13 cellular contexts compared by ENCODE assay signal in the genomic region with DNA sequence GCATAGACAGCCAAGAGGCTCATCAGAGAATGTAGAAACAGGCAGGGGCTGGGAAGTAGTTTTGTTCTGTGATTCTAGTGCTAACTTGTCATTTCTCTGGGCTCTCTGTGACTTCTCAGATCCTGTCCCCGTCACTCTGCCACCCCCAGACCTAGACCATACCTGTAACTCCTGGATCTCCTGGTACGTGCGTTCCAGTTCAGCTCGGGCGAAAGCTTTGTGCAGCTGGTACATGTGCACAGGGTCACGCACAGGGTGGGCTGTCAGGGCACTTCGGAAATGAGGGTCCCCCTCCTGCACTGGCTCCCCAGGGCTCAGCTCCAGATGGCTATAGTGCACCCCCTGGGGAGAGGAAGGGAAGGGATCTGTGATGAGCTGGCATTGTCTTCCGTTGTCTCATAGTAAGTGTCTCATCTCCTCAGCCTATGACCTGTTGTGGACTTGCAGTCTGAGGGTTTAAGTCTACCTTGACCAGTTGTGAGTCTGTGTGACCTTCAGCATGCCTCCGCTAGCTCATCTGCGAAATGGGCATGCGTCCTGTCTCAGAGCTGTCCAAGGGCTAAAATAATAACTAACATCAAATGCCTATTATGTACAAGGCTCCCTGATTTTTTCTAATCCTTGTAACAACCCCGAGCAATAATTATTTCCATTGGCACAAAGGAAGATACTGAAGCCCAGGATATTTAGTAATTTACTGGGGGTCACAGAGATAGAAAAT. TPM values are rescaled to one million over a fixed set of nuclear protein-coding genes. Genes with fewer than 3 reads are reported as not detected.
DNase-seq lines count a peak whose midpoint lies in the region; ATAC-seq and TF ChIP-seq lines count a peak whose summit lies in the region.
"Had no signal": no experiment of that assay in that cellular context is flagged by ENCODE, and none has a peak within 500 bp of the region (broad histone marks: within the 10 kb centered on the region; RNA-seq: fewer than 3 reads in every experiment).

No MANE protein-coding gene starts in this region.

- H3K36me3 Mint-ChIP-seq in CD4-positive, alpha-beta T cell (ENCODE audit: low read depth) = peaks cover 6% of the 10 kb centered on the region
- H3K36me3 Mint-ChIP-seq in GM23338 (ENCODE audit: low read depth) (peaks cover 33% of the 10 kb centered on the region), naive B cell (no peaks in the 10 kb centered on the region), osteocyte (ENCODE audit: unreplicated experiment) (peaks cover 16% of the 10 kb centered on the region)
- H3K36me3 Mint-ChIP-seq in activated CD8-positive, alpha-beta T cell treated with anti-CD3 and anti-CD28 coated beads for 36 hours (ENCODE audit: low read depth) = peaks cover 8% of the 10 kb centered on the region

- no peak overlapping the region for H3K27ac Mint-ChIP-seq in CD4-positive, alpha-beta T cell
- no peak overlapping the region for H3K27ac Mint-ChIP-seq in GM23338
- H3K27ac Mint-ChIP-seq in activated CD8-positive, alpha-beta T cell treated with anti-CD3 and anti-CD28 coated beads for 36 hours = no peak overlapping the region
- peak overlapping the region in 1 of 6 donors; percentile 27 for H3K27ac Mint-ChIP-seq in naive B cell
- no peak overlapping the region for H3K27ac Mint-ChIP-seq in osteocyte (ENCODE audit: unreplicated experiment)

- H3F3A ChIP-seq in GM23338 (replicated peaks; ENCODE audit: low read depth) = peaks cover 19% of the 10 kb centered on the region

- H3K9me3 ChIP-seq in CD4-positive, alpha-beta T cell (ENCODE audit: control insufficient read depth, low read length) = no peaks in the 10 kb centered on the region
- H3K9me3 ChIP-seq: SJCRH30, vagina had no signal

- peaks cover 9% of the 10 kb centered on the region for H3K36me3 ChIP-seq in GM23338 (ENCODE audit: insufficient read depth)

- no peaks in the 10 kb centered on the region for H3K9me3 Mint-ChIP-seq in CD4-positive, alpha-beta T cell
- no peaks in the 10 kb centered on the region; the same call in 2 of the 3 replicates for H3K9me3 Mint-ChIP-seq in GM23338
- H3K9me3 Mint-ChIP-seq in activated CD8-positive, alpha-beta T cell treated with anti-CD3 and anti-CD28 coated beads for 36 hours = no peaks in the 10 kb centered on the region
- H3K9me3 Mint-ChIP-seq in naive B cell = peaks cover 0 to 3% (median 0%) of the 10 kb centered on the region in 7 donors
- no peaks in the 10 kb centered on the region for H3K9me3 Mint-ChIP-seq in osteocyte (ENCODE audit: unreplicated experiment)

- H3K4me2 ChIP-seq in GM23338 = no peak overlapping the region

- H3K27me3 Mint-ChIP-seq in CD4-positive, alpha-beta T cell = peaks cover 3% of the 10 kb centered on the region
- H3K27me3 Mint-ChIP-seq in GM23338 (ENCODE audit: insufficient read depth, low read depth, poor library complexity) = peaks cover 29% of the 10 kb centered on the region
- H3K27me3 Mint-ChIP-seq in activated CD8-positive, alpha-beta T cell treated with anti-CD3 and anti-CD28 coated beads for 36 hours = peaks cover 3% of the 10 kb centered on the region
- H3K27me3 Mint-ChIP-seq in naive B cell = peaks cover 26 to 86% (median 61%) of the 10 kb centered on the region in 3 donors
- no peaks in the 10 kb centered on the region for H3K27me3 Mint-ChIP-seq in osteocyte (ENCODE audit: unreplicated experiment)

- H3K79me2 ChIP-seq in GM23338 (replicated peaks; ENCODE audit: insufficient read depth) = peaks cover 14% of the 10 kb centered on the region

- H3K9me2 ChIP-seq in GM23338 (ENCODE audit: insufficient read depth) = no peaks in the 10 kb centered on the region

- no peak for TF ChIP-seq CTCF in CD4-positive, alpha-beta T cell (IDR thresholded peaks at IDR 0.05)
- no peak for TF ChIP-seq CTCF in GM23338 (conservative IDR thresholded peaks at IDR 0.05; ENCODE audit: low read depth in 2 of 2)
- no peak for TF ChIP-seq CTCF in activated CD8-positive, alpha-beta T cell treated with anti-CD3 and anti-CD28 coated beads for 36 hours (IDR thresholded peaks at IDR 0.05)
- no peak for TF ChIP-seq CTCF in osteocyte (IDR thresholded peaks at IDR 0.05)

- peak overlapping the region; percentile 86 for H3K4me3 Mint-ChIP-seq in CD4-positive, alpha-beta T cell
- H3K4me3 Mint-ChIP-seq in GM23338 (peak overlapping the region; percentile 33; the same call in 1 of the 3 replicates), naive B cell (peak overlapping the region in 7 of 8 donors; percentile 4 to 82 (median 47)), osteocyte (ENCODE audit: unreplicated experiment) (no peak overlapping the region)
- H3K4me3 Mint-ChIP-seq in activated CD8-positive, alpha-beta T cell treated with anti-CD3 and anti-CD28 coated beads for 36 hours = peak overlapping the region; percentile 93

- no peaks in the 10 kb centered on the region for H3K27me3 ChIP-seq in CD4-positive, alpha-beta T cell (ENCODE audit: control insufficient read depth, insufficient read depth, low read length)
- H3K27me3 ChIP-seq in GM23338 (ENCODE audit: insufficient read depth) = peaks cover 9% of the 10 kb centered on the region; the same call in 1 of the 2 replicates
- H3K27me3 ChIP-seq: dorsolateral prefrontal cortex, SJCRH30, vagina had no signal

- intact Hi-C loops in CD4-positive, alpha-beta T cell (cut with DNase I, micrococcal nuclease) = loop anchor here (1.0 to 10.0 kb wide), 10 partner anchors 11 to 976 kb away; a partner anchor contains a TSS
- intact Hi-C loops in activated CD8-positive, alpha-beta T cell treated with anti-CD3 and anti-CD28 coated beads for 36 hours (cut with micrococcal nuclease) = loop anchor here (1.0 to 5.0 kb wide), 3 partner anchors 56 to 146 kb away; a partner anchor contains a TSS

- CTCF ChIA-PET in CD4-positive, alpha-beta T cell (lab: Charles Lee) = interaction anchor here (0.7 to 4.5 kb wide), 8 partner anchors 11 to 152 kb away, joined by 3 to 27 read pairs (median 3); no protein-coding TSS in a partner anchor
- CTCF ChIA-PET in activated CD8-positive, alpha-beta T cell treated with anti-CD3 and anti-CD28 coated beads for 36 hours (lab: Charles Lee) = interaction anchor here (0.6 to 4.7 kb wide), 54 partner anchors 11 to 280 kb away, joined by 3 to 74 read pairs (median 4); a partner anchor contains a TSS

- no peak for ATAC-seq in CD4-positive, alpha-beta T cell (ENCODE audit: poor library complexity)
- ATAC-seq in GM23338 (no peak), naive B cell (ENCODE audit: low read depth in 2 of 2) (no peak)
- no peak for ATAC-seq in activated CD8-positive, alpha-beta T cell treated with anti-CD3 and anti-CD28 coated beads for 36 hours

- DNase-seq in CD4-positive, alpha-beta T cell = no peak
- DNase-seq in GM23338 (ENCODE audit: low spot score) (no peak), naive B cell (no peak), osteocyte (ENCODE audit: extremely low spot score, unreplicated experiment) (no peak), SW 1271 (lab: John Stamatoyannopoulos, UW) (no peak), NCI-H526 (lab: John Stamatoyannopoulos, UW) (no peak)
- no peak for DNase-seq in activated CD8-positive, alpha-beta T cell treated with anti-CD3 and anti-CD28 coated beads for 36 hours

- no peak overlapping the region for H3K27ac ChIP-seq in CD4-positive, alpha-beta T cell (ENCODE audit: low read depth, low read length)
- no peak overlapping the region for H3K27ac ChIP-seq in GM23338 (ENCODE audit: low read depth)
- H3K27ac ChIP-seq: SJCRH30, skin epidermis, vagina had no signal

- no peak overlapping the region for H3K4me3 ChIP-seq in GM23338
- H3K4me3 ChIP-seq: lung, SJCRH30 had no signal

- peaks cover 29% of the 10 kb centered on the region for H3K4me1 ChIP-seq in GM23338 (ENCODE audit: insufficient read depth)

- POLR2A ChIA-PET in CD4-positive, alpha-beta T cell (lab: Charles Lee) = interaction anchor here (0.7 kb wide), 1 partner anchor 19 kb away, joined by 3 read pairs; no protein-coding TSS in a partner anchor
- POLR2A ChIA-PET in activated CD8-positive, alpha-beta T cell treated with anti-CD3 and anti-CD28 coated beads for 36 hours (lab: Charles Lee) = interaction anchor here (0.8 to 2.2 kb wide), 2 partner anchors 11 to 101 kb away, joined by 3 to 5 read pairs; no protein-coding TSS in a partner anchor

- H4K20me1 ChIP-seq in GM23338 (replicated peaks; ENCODE audit: insufficient read depth) = peaks cover 23% of the 10 kb centered on the region

- peaks cover 22% of the 10 kb centered on the region for H3K4me1 Mint-ChIP-seq in CD4-positive, alpha-beta T cell (ENCODE audit: low read depth)
- H3K4me1 Mint-ChIP-seq in GM23338 (peaks cover 41% of the 10 kb centered on the region), naive B cell (peaks cover 17 to 28% (median 17%) of the 10 kb centered on the region in 3 donors), osteocyte (ENCODE audit: unreplicated experiment) (peaks cover 40% of the 10 kb centered on the region)
- peaks cover 21% of the 10 kb centered on the region for H3K4me1 Mint-ChIP-seq in activated CD8-positive, alpha-beta T cell treated with anti-CD3 and anti-CD28 coated beads for 36 hours (ENCODE audit: low read depth)

- H2AFZ ChIP-seq in GM23338 = no peak overlapping the region

RNA-seq across cellular contexts. Expression of a gene that starts 2.7 kb away (rescaled TPM):
- total RNA-seq in CD4-positive, alpha-beta T cell = 1 to 10 TPM; 6.5 to 7.1 TPM
- 232 and 252 TPM in 2 replicates for total RNA-seq in GM23338 (2014; rRNA removed; shearing (Covaris generic))
- polyA plus RNA-seq in GM23338 (2016; fragmentation: Nextera tagmentation; extraction: Ambion mirVana) (34.4 and 36.5 TPM in 2 replicates), naive B cell (ENCODE audit: low read depth in 6 of 6) (1 to 10 TPM in 1 of 6 donors, under 1 TPM in 5; 0.17 to 5.0 (median 0.41) TPM)
- 10 to 100 TPM; 16.6 to 18.4 TPM for total RNA-seq in activated CD8-positive, alpha-beta T cell treated with anti-CD3 and anti-CD28 coated beads for 36 hours
- total RNA-seq in osteocyte = 144 and 151 TPM in 2 replicates

RNA-seq across cellular contexts. Expression of a gene that starts 2.9 kb away (rescaled TPM):
- under 1 TPM; 0.47 to 0.91 TPM for total RNA-seq in CD4-positive, alpha-beta T cell
- 13.7 and 25.6 TPM in 2 replicates for total RNA-seq in GM23338 (2014; rRNA removed; shearing (Covaris generic))
- polyA plus RNA-seq in GM23338 (2016; fragmentation: Nextera tagmentation; extraction: Ambion mirVana) (5.6 TPM in 2 replicates), naive B cell (ENCODE audit: low read depth in 6 of 6) (1 to 10 TPM in 1 of 6 donors, not detected in 5; 1.2 TPM)
- total RNA-seq in activated CD8-positive, alpha-beta T cell treated with anti-CD3 and anti-CD28 coated beads for 36 hours = 1 to 10 TPM; 2.1 to 2.2 TPM
- 5.3 and 6.7 TPM in 2 replicates for total RNA-seq in osteocyte

RNA-seq across cellular contexts. Expression of a gene that starts 26.7 kb away (rescaled TPM):
- total RNA-seq in CD4-positive, alpha-beta T cell = under 1 TPM; 0.08 to 0.17 TPM
- 3.6 TPM in 1 of 2 replicates, not detected in the other for total RNA-seq in GM23338 (2014; rRNA removed; shearing (Covaris generic))
- polyA plus RNA-seq in GM23338 (2016; fragmentation: Nextera tagmentation; extraction: Ambion mirVana) = 0.13 and 0.40 TPM in 2 replicates
- not detected for total RNA-seq in activated CD8-positive, alpha-beta T cell treated with anti-CD3 and anti-CD28 coated beads for 36 hours
- not detected for polyA plus RNA-seq in naive B cell (ENCODE audit: low read depth in 6 of 6)
- total RNA-seq in osteocyte = 0.11 and 0.13 TPM in 2 replicates
- total RNA-seq: LHCN-M2, vagina had no signal

RNA-seq across cellular contexts. Expression of a gene that starts 30.4 kb away (rescaled TPM):
- under 1 TPM; 0.31 to 0.49 TPM for total RNA-seq in CD4-positive, alpha-beta T cell
- total RNA-seq in GM23338 (2014; rRNA removed; shearing (Covaris generic)) = 164 and 207 TPM in 2 replicates
- 94.9 and 102 TPM in 2 replicates for polyA plus RNA-seq in GM23338 (2016; fragmentation: Nextera tagmentation; extraction: Ambion mirVana)
- 1 to 10 TPM; 1.3 to 1.4 TPM for total RNA-seq in activated CD8-positive, alpha-beta T cell treated with anti-CD3 and anti-CD28 coated beads for 36 hours
- not detected for polyA plus RNA-seq in naive B cell (ENCODE audit: low read depth in 6 of 6)
- 168 and 174 TPM in 2 replicates for total RNA-seq in osteocyte

RNA-seq across cellular contexts. Expression of a gene that starts 31.2 kb away (rescaled TPM):
- not detected for total RNA-seq in CD4-positive, alpha-beta T cell
- total RNA-seq in GM23338 (2014; rRNA removed; shearing (Covaris generic)) = 0.31 and 1.6 TPM in 2 replicates
- polyA plus RNA-seq in GM23338 (2016; fragmentation: Nextera tagmentation; extraction: Ambion mirVana) (0.56 and 1.5 TPM in 2 replicates), naive B cell (ENCODE audit: low read depth in 6 of 6) (not detected)
- total RNA-seq in activated CD8-positive, alpha-beta T cell treated with anti-CD3 and anti-CD28 coated beads for 36 hours = not detected
- 1.2 and 1.4 TPM in 2 replicates for total RNA-seq in osteocyte
- total RNA-seq: LHCN-M2 had no signal
